Comparison of ENCODE assay signal across 18 cellular contexts in the genomic region with DNA sequence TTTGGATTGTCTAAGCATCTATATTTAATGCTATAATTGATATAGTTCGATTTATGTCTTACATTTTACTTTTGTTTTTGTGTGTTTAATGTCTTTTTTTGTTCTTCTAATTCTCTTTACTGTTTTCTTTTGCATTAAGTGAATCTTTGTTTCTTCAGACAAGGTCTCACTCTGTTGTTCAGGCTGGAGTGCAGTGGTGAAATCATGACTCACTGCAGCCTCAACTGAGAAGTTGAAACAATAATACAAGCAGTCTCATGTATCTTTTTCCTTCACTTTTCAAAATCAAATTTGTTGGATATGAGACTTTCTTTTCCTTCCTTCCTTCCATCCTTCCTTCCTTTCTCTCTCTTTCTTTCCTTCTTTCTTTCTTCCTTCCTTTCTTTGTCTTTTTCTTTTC.
DNase-seq lines count a peak whose midpoint lies in the region; FAIRE-seq and TF ChIP-seq lines count a peak whose summit lies in the region.
"Had no signal": no experiment of that assay in that cellular context is flagged by ENCODE, and none has a peak within 500 bp of the region (broad histone marks: within the 10 kb centered on the region; RNA-seq: fewer than 3 reads in every experiment).

No MANE protein-coding gene starts in this region.

- no peaks in the 10 kb centered on the region for H3K27me3 ChIP-seq in astrocyte (ENCODE audit: insufficient read depth, low read length)
- no peaks in the 10 kb centered on the region for H3K27me3 ChIP-seq in neural progenitor cell
- H3K27me3 ChIP-seq: SJSA1 had no signal

- H3K4me3 ChIP-seq in astrocyte (ENCODE audit: insufficient read depth, low read depth, low read length), result no peak overlapping the region
- H3K4me3 ChIP-seq in neural progenitor cell, result no peak overlapping the region
- H3K4me3 ChIP-seq: GM12878, GM23248, SJSA1 had no signal

- H4K20me1 ChIP-seq in astrocyte (ENCODE audit: insufficient read depth, low read length) (no peaks in the 10 kb centered on the region), neural progenitor cell (ENCODE audit: low read depth) (no peaks in the 10 kb centered on the region)

- H3K27ac Mint-ChIP-seq in astrocyte (ENCODE audit: unreplicated experiment) (peak overlapping the region; percentile 77), neural progenitor cell (no peak overlapping the region)

- H2AFZ ChIP-seq in astrocyte (ENCODE audit: low read depth, low read length), result no peak overlapping the region
- H2AFZ ChIP-seq in neural progenitor cell (replicated peaks), result peak overlapping the region; percentile 40
- H2AFZ ChIP-seq: GM23248 had no signal

- no peak overlapping the region for H3K4me3 Mint-ChIP-seq in astrocyte (ENCODE audit: unreplicated experiment)
- no peak overlapping the region for H3K4me3 Mint-ChIP-seq in neural progenitor cell

- H3K36me3 ChIP-seq in astrocyte (ENCODE audit: insufficient read depth, low read length) (no peaks in the 10 kb centered on the region), neural progenitor cell (no peaks in the 10 kb centered on the region)
- H3K36me3 ChIP-seq: SJSA1 had no signal

- TF ChIP-seq CTCF in astrocyte (IDR thresholded peaks at IDR 0.05; ENCODE audit: insufficient read depth, low read depth, low read length), result no peak
- no peak for TF ChIP-seq CTCF in neural progenitor cell (IDR thresholded peaks at IDR 0.05)

- H3K79me2 ChIP-seq in astrocyte (ENCODE audit: insufficient read depth, low read length) (no peaks in the 10 kb centered on the region), neural progenitor cell (ENCODE audit: low read depth) (no peaks in the 10 kb centered on the region)

- H3K4me1 Mint-ChIP-seq in astrocyte (ENCODE audit: low read depth, unreplicated experiment), result peaks cover 7% of the 10 kb centered on the region
- no peaks in the 10 kb centered on the region for H3K4me1 Mint-ChIP-seq in neural progenitor cell

- H3K9ac ChIP-seq in astrocyte (ENCODE audit: low read length) (no peak overlapping the region), neural progenitor cell (no peak overlapping the region)
- H3K9ac ChIP-seq: GM23248 had no signal

- H3K27me3 Mint-ChIP-seq in astrocyte (ENCODE audit: low read depth, unreplicated experiment) (no peaks in the 10 kb centered on the region), neural progenitor cell (ENCODE audit: insufficient read depth, low read depth) (no peaks in the 10 kb centered on the region)

- H3K4me2 ChIP-seq in astrocyte (ENCODE audit: low read length) (no peak overlapping the region), neural progenitor cell (no peak overlapping the region)

- peak; percentile 18 for DNase-seq in ELR (ENCODE audit: low read depth)
- DNase-seq in MV-4-11 (lab: John Stamatoyannopoulos, UW), result peak; percentile 0
- no peak for DNase-seq in astrocyte (ENCODE audit: low read depth)
- no peak for DNase-seq in neural progenitor cell (ENCODE audit: low spot score)
- no peak for DNase-seq in occipital lobe (lab: John Stamatoyannopoulos, UW)
- DNase-seq in NK-92 (lab: John Stamatoyannopoulos, UW; ENCODE audit: unreplicated experiment), result no peak
- no peak for DNase-seq in D341Med (ENCODE audit: low spot score)
- DNase-seq: ACHN, C1 segment of cervical spinal cord, DMS 273 treated with DMSO at 0.1 percent for 48 hours, GM23248, KBM-7, NCI-H1417, NCI-H187, NCI-H226, NCI-H524 had no signal

- peaks cover 2% of the 10 kb centered on the region for H3K9me3 Mint-ChIP-seq in astrocyte (ENCODE audit: unreplicated experiment)
- peaks cover 3% of the 10 kb centered on the region for H3K9me3 Mint-ChIP-seq in neural progenitor cell

- no peak overlapping the region for H3K27ac ChIP-seq in astrocyte (ENCODE audit: low read depth, low read length)
- H3K27ac ChIP-seq in neural progenitor cell, result no peak overlapping the region
- H3K27ac ChIP-seq: GM23248, SJSA1 had no signal

- H3K4me1 ChIP-seq in astrocyte (ENCODE audit: insufficient read depth, low read length), result no peaks in the 10 kb centered on the region
- H3K4me1 ChIP-seq in neural progenitor cell, result no peaks in the 10 kb centered on the region
- H3K4me1 ChIP-seq: SJSA1 had no signal

- no peak for FAIRE-seq in astrocyte (lab: Jason Lieb, UNC)
- FAIRE-seq: GM12878 had no signal

- H3K36me3 Mint-ChIP-seq in astrocyte (ENCODE audit: low read depth, unreplicated experiment) (no peaks in the 10 kb centered on the region), neural progenitor cell (no peaks in the 10 kb centered on the region)

- H3F3A ChIP-seq in neural progenitor cell (ENCODE audit: low read depth), result no peaks in the 10 kb centered on the region

- H3K9me3 ChIP-seq in astrocyte (ENCODE audit: insufficient read depth, low read depth, low read length) (no peaks in the 10 kb centered on the region), neural progenitor cell (ENCODE audit: low read depth) (no peaks in the 10 kb centered on the region)

Comparison
In these comparisons a context has a peak if more than half of its experiments do, and no peak if none do; other contexts are left out.
1. DNase-seq: peak in ELR (single experiment) and MV-4-11 (single experiment); none in astrocyte (single experiment), neural progenitor cell (single experiment), occipital lobe (single experiment), NK-92 (single experiment) and D341Med (single experiment).